ENCODE assay signal across 8 cellular contexts in the genomic region with DNA sequence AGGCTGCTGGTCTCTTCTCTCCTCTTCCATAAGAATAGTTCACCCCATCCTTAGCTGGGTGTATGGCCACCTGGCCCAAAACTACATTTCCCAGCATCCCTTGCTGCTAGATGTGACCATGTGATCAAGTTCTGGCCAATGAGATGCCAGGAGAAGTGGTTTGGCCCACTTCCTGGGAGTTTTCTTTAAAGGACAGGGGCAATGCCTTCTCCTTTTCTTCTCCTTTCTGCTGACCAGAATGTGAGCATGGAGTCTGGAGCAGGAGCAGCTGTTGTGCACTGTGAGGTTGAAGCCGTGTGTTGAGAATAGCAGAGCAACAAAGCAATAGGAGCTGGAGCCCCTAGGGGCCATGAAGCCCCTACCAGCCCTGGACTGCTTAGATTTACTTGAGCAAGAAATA. TPM values are rescaled to one million over a fixed set of nuclear protein-coding genes. Genes with fewer than 3 reads are reported as not detected.
A peak's percentile ranks its signal among the peaks of the same experiment; 100 is the strongest.
DNase-seq lines count a peak whose midpoint lies in the region; TF ChIP-seq lines count a peak whose summit lies in the region.

No MANE protein-coding gene starts in this region.

- H3K4me1 Mint-ChIP-seq in T-helper 2 cell treated with Interferon-gamma antibody and Interleukin-4, amounts not matched to agents 5 μg/mL and 100 μg/mL, for 36 hours (ENCODE audit: low read depth), result peaks cover 71% of the 10 kb centered on the region
- H3K4me1 Mint-ChIP-seq in MCF 10A (ENCODE audit: insufficient read depth, unreplicated experiment), result peaks cover 5% of the 10 kb centered on the region

- no peak overlapping the region for H3K4me3 ChIP-seq in LNCaP clone FGC (ENCODE audit: low read depth, low read length)

- H3K4me3 Mint-ChIP-seq in T-helper 2 cell treated with Interferon-gamma antibody and Interleukin-4, amounts not matched to agents 5 μg/mL and 100 μg/mL, for 36 hours, result peak overlapping the region; percentile 40
- no peak overlapping the region for H3K4me3 Mint-ChIP-seq in MCF 10A (ENCODE audit: unreplicated experiment)

- no peak for TF ChIP-seq CTCF in LNCaP clone FGC (IDR thresholded peaks at IDR 0.05; ENCODE audit: control insufficient read depth, extremely low read depth, insufficient read depth)
- TF ChIP-seq CTCF in MCF 10A (IDR thresholded peaks at IDR 0.05; ENCODE audit: unreplicated experiment), result no peak

- CTCF ChIA-PET in MCF 10A (lab: Yijun Ruan, JAX), result interaction anchor here (0.6 kb wide), 1 partner anchor 22 kb away, joined by 3 read pairs; no protein-coding TSS in a partner anchor

- DNase-seq in activated gamma-delta T cell treated with Interleukin-2 at 50 U/mL for 16 hours (peak; percentile 45), activated gamma-delta T cell (lab: John Stamatoyannopoulos, UW) (no peak), LNCaP clone FGC (ENCODE audit: low read depth) (peak; percentile 48), MCF 10A (ENCODE audit: unreplicated experiment) (peak; percentile 87), iPS-NIHi7 (ENCODE audit: extremely low spot score) (peak; percentile 82), cortex of kidney (lab: John Stamatoyannopoulos, UW) (no peak)
- peak; percentile 63 for DNase-seq in T-helper 2 cell treated with Interferon-gamma antibody and Interleukin-4, amounts not matched to agents 5 μg/mL and 100 μg/mL, for 36 hours (ENCODE audit: low spot score)
- peak; percentile 70 for DNase-seq in stimulated activated CD4-positive, alpha-beta T cell treated with anti-CD3 and anti-CD28 coated beads, Interleukin-4, amount 100 ng/mL, for 24 hours

- no peaks in the 10 kb centered on the region for H3K27me3 Mint-ChIP-seq in T-helper 2 cell treated with Interferon-gamma antibody and Interleukin-4, amounts not matched to agents 5 μg/mL and 100 μg/mL, for 36 hours (ENCODE audit: low read depth)
- H3K27me3 Mint-ChIP-seq in MCF 10A (ENCODE audit: insufficient read depth, unreplicated experiment), result no peaks in the 10 kb centered on the region

- POLR2A ChIA-PET in MCF 10A (lab: Yijun Ruan, JAX), result interaction anchor here (0.7 to 1.1 kb wide), 2 partner anchors 9 to 14 kb away, joined by 3 to 4 read pairs; no protein-coding TSS in a partner anchor

- H3K9me3 Mint-ChIP-seq in T-helper 2 cell treated with Interferon-gamma antibody and Interleukin-4, amounts not matched to agents 5 μg/mL and 100 μg/mL, for 36 hours, result peaks cover 7% of the 10 kb centered on the region
- H3K9me3 Mint-ChIP-seq in MCF 10A (ENCODE audit: unreplicated experiment), result no peaks in the 10 kb centered on the region

- H3K36me3 Mint-ChIP-seq in T-helper 2 cell treated with Interferon-gamma antibody and Interleukin-4, amounts not matched to agents 5 μg/mL and 100 μg/mL, for 36 hours (ENCODE audit: low read depth), result peaks cover 12% of the 10 kb centered on the region
- H3K36me3 Mint-ChIP-seq in MCF 10A (ENCODE audit: insufficient read depth, unreplicated experiment), result no peaks in the 10 kb centered on the region

- intact Hi-C loops in MCF 10A (cut with micrococcal nuclease), result no loop called here

- peak overlapping the region; percentile 90 for H3K27ac Mint-ChIP-seq in T-helper 2 cell treated with Interferon-gamma antibody and Interleukin-4, amounts not matched to agents 5 μg/mL and 100 μg/mL, for 36 hours
- H3K27ac Mint-ChIP-seq in MCF 10A (ENCODE audit: low read depth, unreplicated experiment), result no peak overlapping the region

- BruUV-seq in MCF 10A (replicated peaks; lab: Mats Ljungman, UMichigan), result no TSS peak

RNA-seq across cellular contexts. Expression of gene C9orf50, which starts 36.8 kb away (rescaled TPM):
- total RNA-seq in MCF 10A (2022), result 0.20 TPM in 1 of 2 replicates, not detected in the other

RNA-seq across cellular contexts. Expression of gene NTMT1, which starts 41.8 kb away (rescaled TPM):
- total RNA-seq in MCF 10A (2022), result 32.9 and 49.2 TPM in 2 replicates

RNA-seq across cellular contexts. Expression of gene ASB6, which starts 57.8 kb away (rescaled TPM):
- total RNA-seq in MCF 10A (2022), result 14.4 TPM in 2 replicates

Comparison
In these comparisons a context has a peak if more than half of its experiments do, and no peak if none do; other contexts are left out.
1. DNase-seq: peak in activated gamma-delta T cell treated with Interleukin-2 at 50 U/mL for 16 hours (single experiment), LNCaP clone FGC (single experiment), T-helper 2 cell treated with Interferon-gamma antibody and Interleukin-4, amounts not matched to agents 5 μg/mL and 100 μg/mL, for 36 hours (single experiment), MCF 10A (single experiment), iPS-NIHi7 (single experiment) and stimulated activated CD4-positive, alpha-beta T cell treated with anti-CD3 and anti-CD28 coated beads, Interleukin-4, amount 100 ng/mL, for 24 hours (single experiment); none in activated gamma-delta T cell (single experiment) and cortex of kidney (single experiment).